24 cellular contexts compared by ENCODE assay signal in the genomic region with DNA sequence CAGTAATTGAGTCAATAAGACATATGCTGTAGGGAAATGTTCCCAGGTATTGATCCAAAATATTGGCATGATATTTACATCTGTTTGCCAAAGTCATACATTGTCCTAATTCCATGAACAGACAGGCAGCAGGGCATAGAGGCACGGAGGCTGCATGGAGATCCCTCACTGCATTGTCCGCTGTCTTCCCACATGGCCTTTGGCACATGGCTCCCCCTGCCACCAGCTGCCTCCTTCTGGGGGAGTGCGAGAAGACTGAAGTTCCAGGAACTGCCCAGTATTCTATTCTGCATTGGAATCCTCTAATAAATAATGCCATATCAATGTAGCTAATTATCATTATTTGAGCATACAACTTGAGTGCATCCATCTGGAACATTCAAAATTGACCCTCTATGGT.
"Had no signal": no experiment of that assay in that cellular context is flagged by ENCODE, and none has a peak within 500 bp of the region (broad histone marks: within the 10 kb centered on the region; RNA-seq: fewer than 3 reads in every experiment).

No MANE protein-coding gene starts in this region.

- H3K79me2 ChIP-seq: parathyroid adenoma had no signal

- H3K4me1 ChIP-seq: neural progenitor cell, parathyroid adenoma, psoas muscle, right lobe of liver, sigmoid colon, stomach, thyroid gland, tibial nerve, upper lobe of left lung, vagina had no signal

- H3K9me3 ChIP-seq: ovary, psoas muscle, right lobe of liver, sigmoid colon, stomach, thoracic aorta, thyroid gland, tibial nerve, upper lobe of left lung, vagina had no signal

- H3K36me3 ChIP-seq: neural progenitor cell, ovary, right lobe of liver, sigmoid colon, stomach, thyroid gland, tibial nerve, upper lobe of left lung, vagina had no signal

- H3K4me3 ChIP-seq: neural progenitor cell, ovary, psoas muscle, right lobe of liver, sigmoid colon, stomach, thoracic aorta, thyroid gland, tibial nerve, upper lobe of left lung, vagina had no signal

- H3K9ac ChIP-seq: neural progenitor cell, parathyroid adenoma had no signal

- FAIRE-seq: small intestine, urothelium cell line had no signal

- H3K27ac ChIP-seq: neural progenitor cell, ovary, parathyroid adenoma, psoas muscle, right lobe of liver, sigmoid colon, stomach, thoracic aorta, thyroid gland, tibial nerve, upper lobe of left lung, vagina had no signal

- H2AFZ ChIP-seq: neural progenitor cell, parathyroid adenoma had no signal

- H3K4me2 ChIP-seq: neural progenitor cell had no signal

- ATAC-seq: natural killer cell; psoas muscle; right cardiac atrium; right lobe of liver; stimulated activated effector memory CD8-positive, alpha-beta T cell treated with anti-CD3 and anti-CD28 coated beads, Interleukin-12 subunit alpha, Interleukin-12 subunit beta, amount 100 ng/mL, for 72 hours; stimulated activated naive B cell treated with anti-CD40 and anti-IgM and Interleukin-4, amounts not matched to agents 10 μg/mL and 1 μg/mL and 100 μg/mL, for 72 hours had no signal

- H3K27me3 ChIP-seq: neural progenitor cell, ovary, right lobe of liver, sigmoid colon, stomach, thyroid gland, tibial nerve, upper lobe of left lung, vagina had no signal

- DNase-seq: natural killer cell; occipital lobe; ovary; psoas muscle; right cardiac atrium; right lobe of liver; sigmoid colon; small intestine; stimulated activated CD4-positive, alpha-beta T cell treated with anti-CD3 and anti-CD28 coated beads, Interleukin-15, amount 100 ng/mL, for 24 hours; stimulated activated CD4-positive, alpha-beta T cell treated with anti-CD3 and anti-CD28 coated beads, Interleukin-2, amount 100 ng/mL, for 24 hours; stimulated activated CD4-positive, alpha-beta T cell treated with anti-CD3 and anti-CD28 coated beads, Interleukin-2, amount 100 ng/mL, for 48 hours; stimulated activated naive B cell treated with anti-CD40 and anti-IgM and Interleukin-4, amounts not matched to agents 10 μg/mL and 1 μg/mL and 100 μg/mL, for 72 hours; stimulated activated naive CD4-positive, alpha-beta T cell treated with Interleukin-2 at 50 U/mL for 16 hours; stomach; thyroid gland; trophoblast cell; upper lobe of left lung had no signal
